9 cellular contexts compared by ENCODE assay signal in the genomic region with DNA sequence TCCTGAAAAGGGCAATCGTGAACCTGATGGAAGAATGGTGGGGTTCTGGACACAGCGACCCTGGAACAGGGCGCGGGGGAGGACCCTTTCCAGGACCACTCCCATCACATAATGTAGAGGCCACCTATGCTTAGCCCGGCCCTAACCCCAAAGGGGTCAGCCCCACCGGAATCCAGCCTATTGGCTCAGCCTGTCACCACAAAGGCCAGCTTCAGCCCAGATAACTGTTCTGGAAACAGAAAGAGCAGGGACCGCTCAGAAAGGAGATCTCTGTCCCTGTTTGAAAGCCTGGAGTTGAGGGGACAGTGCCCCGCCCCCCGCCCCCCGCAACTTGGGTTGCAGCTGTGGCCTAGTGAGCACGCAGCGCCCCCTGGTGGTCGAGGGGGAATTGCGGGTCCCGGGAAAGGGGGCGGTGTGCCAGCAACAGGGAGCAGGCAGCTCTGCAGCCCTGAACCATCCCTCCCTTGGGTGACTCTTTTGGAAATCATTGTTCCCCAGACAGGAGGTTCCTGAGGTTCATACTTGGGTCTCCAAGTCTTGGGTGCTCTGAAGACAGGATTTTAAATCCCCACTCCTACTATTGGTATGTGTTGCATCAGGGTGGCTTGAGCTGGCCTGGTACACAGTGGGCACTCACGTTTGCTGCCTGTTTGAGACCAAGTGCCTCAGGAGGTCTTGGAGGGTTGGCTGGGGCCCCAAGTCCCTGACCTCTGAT. TPM values are rescaled to one million over a fixed set of nuclear protein-coding genes. Genes with fewer than 3 reads are reported as not detected.
DNase-seq lines count a peak whose midpoint lies in the region; ATAC-seq and TF ChIP-seq lines count a peak whose summit lies in the region.
"Had no signal": no experiment of that assay in that cellular context is flagged by ENCODE, and none has a peak within 500 bp of the region (broad histone marks: within the 10 kb centered on the region; RNA-seq: fewer than 3 reads in every experiment).

No MANE protein-coding gene starts in this region.

- peak overlapping the region in 2 of 4 donors; percentile 14 to 32 for H3K4me3 ChIP-seq in sigmoid colon

- WGBS in sigmoid colon, 2 donors: 27 to 32% methylated on average over 17 of the region's 17 CpGs

- no peaks in the 10 kb centered on the region for H3K27me3 ChIP-seq in sigmoid colon

- H3K27ac Mint-ChIP-seq in HFFc6: no peak overlapping the region
- H3K27ac Mint-ChIP-seq in activated naive CD8-positive, alpha-beta T cell treated with anti-CD3 and anti-CD28 coated beads, Interleukin-2, amount 50 U/mL, for 24 hours: no peak overlapping the region
- H3K27ac Mint-ChIP-seq: T-helper 1 cell treated with Interleukin-12 subunit alpha and Interleukin-12 subunit beta and Interleukin-4 antibody, amounts not matched to agents 30 μg/mL and 1 μg/mL, for 36 hours had no signal

- no peaks in the 10 kb centered on the region for H3K9me3 Mint-ChIP-seq in HFFc6
- no peaks in the 10 kb centered on the region for H3K9me3 Mint-ChIP-seq in activated naive CD8-positive, alpha-beta T cell treated with anti-CD3 and anti-CD28 coated beads, Interleukin-2, amount 50 U/mL, for 24 hours
- H3K9me3 Mint-ChIP-seq: T-helper 1 cell treated with Interleukin-12 subunit alpha and Interleukin-12 subunit beta and Interleukin-4 antibody, amounts not matched to agents 30 μg/mL and 1 μg/mL, for 36 hours had no signal

- H3K27ac ChIP-seq in sigmoid colon: peak overlapping the region in 2 of 4 donors; percentile 11 to 28

- peaks cover 7% of the 10 kb centered on the region; the same call in 1 of the 2 replicates for H3K4me1 Mint-ChIP-seq in HFFc6 (ENCODE audit: low read depth)
- no peaks in the 10 kb centered on the region for H3K4me1 Mint-ChIP-seq in activated naive CD8-positive, alpha-beta T cell treated with anti-CD3 and anti-CD28 coated beads, Interleukin-2, amount 50 U/mL, for 24 hours

- no peaks in the 10 kb centered on the region for H3K36me3 ChIP-seq in sigmoid colon

- no peak for TF ChIP-seq POLR2A in sigmoid colon (IDR thresholded peaks at IDR 0.05)

- ATAC-seq in activated naive CD8-positive, alpha-beta T cell treated with anti-CD3 and anti-CD28 coated beads, Interleukin-2, amount 50 U/mL, for 24 hours: peak; percentile 53
- ATAC-seq in left ventricle myocardium superior (peak; percentile 63), GM18498 (IDR thresholded peaks at IDR 0.05; ENCODE audit: unreplicated experiment) (no peak), HG03378 (IDR thresholded peaks at IDR 0.05; ENCODE audit: unreplicated experiment) (no peak)

- H3K27me3 Mint-ChIP-seq in HFFc6 (ENCODE audit: insufficient read depth): peaks cover 3% of the 10 kb centered on the region
- H3K27me3 Mint-ChIP-seq in activated naive CD8-positive, alpha-beta T cell treated with anti-CD3 and anti-CD28 coated beads, Interleukin-2, amount 50 U/mL, for 24 hours: no peaks in the 10 kb centered on the region

- DNase-seq in COLO668 (lab: John Stamatoyannopoulos, UW; ENCODE audit: unreplicated experiment) (peak; percentile 58), HFFc6 (peak; percentile 21), T follicular helper cell (ENCODE audit: low read depth) (peak; percentile 55), left ventricle myocardium superior (peak; percentile 88), sigmoid colon (peak; percentile 87)
- peak; percentile 89 for DNase-seq in activated naive CD8-positive, alpha-beta T cell treated with anti-CD3 and anti-CD28 coated beads, Interleukin-2, amount 50 U/mL, for 24 hours

- H3K4me1 ChIP-seq in sigmoid colon: peaks cover 0 to 12% (median 10%) of the 10 kb centered on the region in 4 donors

- no peaks in the 10 kb centered on the region for H3K9me3 ChIP-seq in sigmoid colon

- no peak for TF ChIP-seq EP300 in sigmoid colon (IDR thresholded peaks at IDR 0.05)

- H3K36me3 Mint-ChIP-seq in HFFc6 (ENCODE audit: low read depth): no peaks in the 10 kb centered on the region
- H3K36me3 Mint-ChIP-seq in activated naive CD8-positive, alpha-beta T cell treated with anti-CD3 and anti-CD28 coated beads, Interleukin-2, amount 50 U/mL, for 24 hours (ENCODE audit: low read depth): no peaks in the 10 kb centered on the region

- intact Hi-C loops in left ventricle myocardium superior (cut with micrococcal nuclease): no loop called here
- intact Hi-C loops in sigmoid colon (cut with DNase I): loop anchor here (1.0 to 10.0 kb wide), 2 partner anchors 35 to 146 kb away; no protein-coding TSS in a partner anchor

- TF ChIP-seq CTCF in HFFc6 (IDR thresholded peaks at IDR 0.05) (peak; percentile 100), sigmoid colon (IDR thresholded peaks at IDR 0.05) (peak; percentile 95 to 98 (median 97))

- H3K4me3 Mint-ChIP-seq in HFFc6: no peak overlapping the region
- no peak overlapping the region for H3K4me3 Mint-ChIP-seq in activated naive CD8-positive, alpha-beta T cell treated with anti-CD3 and anti-CD28 coated beads, Interleukin-2, amount 50 U/mL, for 24 hours
- H3K4me3 Mint-ChIP-seq: T-helper 1 cell treated with Interleukin-12 subunit alpha and Interleukin-12 subunit beta and Interleukin-4 antibody, amounts not matched to agents 30 μg/mL and 1 μg/mL, for 36 hours had no signal

RNA-seq across cellular contexts. Expression of a gene that starts 1.5 kb away (rescaled TPM):
- not detected for total RNA-seq in HFFc6 (2021; fragmentation: NEBNext Ultra II Directional; extraction: Animal tissue kit (Norgen Biotek cat#: 25700))
- total RNA-seq in left ventricle myocardium superior (7.1 TPM), sigmoid colon (10 to 100 TPM in 3 of 4 donors, 1 to 10 TPM in 1; 9.9 to 17.1 (median 10.2) TPM)
- 1 to 10 TPM; 2.4 to 6.9 (median 5.3) TPM for polyA plus RNA-seq in sigmoid colon

RNA-seq across cellular contexts. Expression of a gene that starts 21.6 kb away (rescaled TPM):
- total RNA-seq in HFFc6 (2021; fragmentation: NEBNext Ultra II Directional; extraction: Animal tissue kit (Norgen Biotek cat#: 25700)): not detected
- total RNA-seq in left ventricle myocardium superior (16.2 TPM), sigmoid colon (10 to 100 TPM in 1 of 4 donors, 1 to 10 TPM in 3; 2.2 to 10.5 (median 7.8) TPM)
- polyA plus RNA-seq in sigmoid colon: 1 to 10 TPM in 2 of 3 donors, under 1 TPM in 1; 0.69 to 7.8 (median 2.9) TPM

RNA-seq across cellular contexts. Expression of a gene that starts 29.1 kb away (rescaled TPM):
- 10 to 100 TPM; 81.5 to 96.1 (median 87.6) TPM for total RNA-seq in HFFc6 (2021; fragmentation: NEBNext Ultra II Directional; extraction: Animal tissue kit (Norgen Biotek cat#: 25700))
- total RNA-seq in left ventricle myocardium superior: 12.2 TPM
- total RNA-seq in sigmoid colon: 100 to 1,000 TPM in 2 of 4 donors, 10 to 100 TPM in 2; 49.9 to 484 (median 103) TPM
- polyA plus RNA-seq in sigmoid colon: 10 to 100 TPM in 1 of 3 donors, 1 to 10 TPM in 1, under 1 TPM in 1; 0.69 to 12.3 (median 5.4) TPM

RNA-seq across cellular contexts. Expression of a gene that starts 47.7 kb away (rescaled TPM):
- total RNA-seq in HFFc6 (2021; fragmentation: NEBNext Ultra II Directional; extraction: Animal tissue kit (Norgen Biotek cat#: 25700)): not detected
- total RNA-seq in left ventricle myocardium superior (not detected), sigmoid colon (not detected)
- polyA plus RNA-seq in sigmoid colon: not detected

RNA-seq across cellular contexts. Expression of a gene that starts 56.7 kb away (rescaled TPM):
- 100 to 1,000 TPM in 1 of 6 experiments, 10 to 100 TPM in 5; 86.0 to 105 (median 89.9) TPM for total RNA-seq in HFFc6 (2021; fragmentation: NEBNext Ultra II Directional; extraction: Animal tissue kit (Norgen Biotek cat#: 25700))
- total RNA-seq in left ventricle myocardium superior (10.3 TPM), sigmoid colon (100 to 1,000 TPM in 1 of 4 donors, 10 to 100 TPM in 3; 53.2 to 116 (median 69.6) TPM)
- polyA plus RNA-seq in sigmoid colon: 10 to 100 TPM; 15.7 to 38.1 (median 18.0) TPM

Comparison
In these comparisons a context has a peak if more than half of its experiments do, and no peak if none do; other contexts are left out.
1. DNase-seq: peak in every context shown above with its lines; median percentile 89 in activated naive CD8-positive, alpha-beta T cell treated with anti-CD3 and anti-CD28 coated beads, Interleukin-2, amount 50 U/mL, for 24 hours; 88 in left ventricle myocardium superior; 87 in sigmoid colon; 58 in COLO668; 55 in T follicular helper cell; 21 in HFFc6.
2. ATAC-seq: peak in activated naive CD8-positive, alpha-beta T cell treated with anti-CD3 and anti-CD28 coated beads, Interleukin-2, amount 50 U/mL, for 24 hours (single experiment) and left ventricle myocardium superior (single experiment); none in GM18498 (single experiment) and HG03378 (single experiment).